In the genomic region with DNA sequence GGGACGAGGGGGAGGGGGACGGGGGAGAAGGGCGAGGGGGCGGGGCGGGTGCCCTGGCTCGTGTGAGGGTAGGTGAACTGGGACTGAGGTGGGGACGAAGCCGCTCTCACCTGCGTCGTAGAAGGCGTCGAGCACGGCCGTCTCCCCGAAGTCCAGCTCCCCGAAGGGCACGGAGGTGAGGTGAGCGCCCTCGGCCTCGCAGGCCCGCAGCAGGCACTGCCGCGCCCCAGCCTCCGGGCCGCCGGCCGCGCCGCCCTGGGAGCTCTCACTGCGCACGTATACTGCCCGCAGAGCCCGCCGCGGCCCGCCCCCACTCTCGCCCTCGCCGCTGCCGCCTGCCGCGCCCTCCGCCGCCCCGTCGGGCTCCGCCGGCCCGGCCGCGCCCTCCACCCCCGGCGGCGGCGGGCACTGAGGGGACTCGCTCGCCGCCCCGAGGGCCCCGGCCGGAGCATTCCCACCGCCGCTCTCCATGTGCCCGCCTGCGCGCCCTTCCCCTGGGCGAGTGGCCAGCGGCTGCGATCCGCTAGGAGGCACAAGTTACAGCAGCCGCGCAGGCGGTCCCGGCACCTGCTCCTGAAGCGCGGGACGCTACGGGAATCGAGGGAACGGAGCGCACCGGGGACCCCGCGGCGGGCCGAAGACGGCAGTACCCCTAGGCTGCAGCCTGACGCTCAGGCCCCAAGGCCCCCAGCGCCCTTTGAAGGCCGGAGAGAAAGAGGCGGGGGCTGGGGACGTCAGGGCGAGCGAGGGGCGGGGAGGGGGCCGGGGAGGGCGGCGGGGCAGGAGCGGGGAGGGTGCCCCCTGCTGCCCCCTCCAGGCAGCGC, we compare ENCODE assay signal across 9 cellular contexts. TPM values are rescaled to one million over a fixed set of nuclear protein-coding genes. Genes with fewer than 3 reads are reported as not detected.
DNase-seq lines count a peak whose midpoint lies in the region; ATAC-seq and TF ChIP-seq lines count a peak whose summit lies in the region.
"Had no signal": no experiment of that assay in that cellular context is flagged by ENCODE, and none has a peak within 500 bp of the region (broad histone marks: within the 10 kb centered on the region; RNA-seq: fewer than 3 reads in every experiment).

A gene with protein sequence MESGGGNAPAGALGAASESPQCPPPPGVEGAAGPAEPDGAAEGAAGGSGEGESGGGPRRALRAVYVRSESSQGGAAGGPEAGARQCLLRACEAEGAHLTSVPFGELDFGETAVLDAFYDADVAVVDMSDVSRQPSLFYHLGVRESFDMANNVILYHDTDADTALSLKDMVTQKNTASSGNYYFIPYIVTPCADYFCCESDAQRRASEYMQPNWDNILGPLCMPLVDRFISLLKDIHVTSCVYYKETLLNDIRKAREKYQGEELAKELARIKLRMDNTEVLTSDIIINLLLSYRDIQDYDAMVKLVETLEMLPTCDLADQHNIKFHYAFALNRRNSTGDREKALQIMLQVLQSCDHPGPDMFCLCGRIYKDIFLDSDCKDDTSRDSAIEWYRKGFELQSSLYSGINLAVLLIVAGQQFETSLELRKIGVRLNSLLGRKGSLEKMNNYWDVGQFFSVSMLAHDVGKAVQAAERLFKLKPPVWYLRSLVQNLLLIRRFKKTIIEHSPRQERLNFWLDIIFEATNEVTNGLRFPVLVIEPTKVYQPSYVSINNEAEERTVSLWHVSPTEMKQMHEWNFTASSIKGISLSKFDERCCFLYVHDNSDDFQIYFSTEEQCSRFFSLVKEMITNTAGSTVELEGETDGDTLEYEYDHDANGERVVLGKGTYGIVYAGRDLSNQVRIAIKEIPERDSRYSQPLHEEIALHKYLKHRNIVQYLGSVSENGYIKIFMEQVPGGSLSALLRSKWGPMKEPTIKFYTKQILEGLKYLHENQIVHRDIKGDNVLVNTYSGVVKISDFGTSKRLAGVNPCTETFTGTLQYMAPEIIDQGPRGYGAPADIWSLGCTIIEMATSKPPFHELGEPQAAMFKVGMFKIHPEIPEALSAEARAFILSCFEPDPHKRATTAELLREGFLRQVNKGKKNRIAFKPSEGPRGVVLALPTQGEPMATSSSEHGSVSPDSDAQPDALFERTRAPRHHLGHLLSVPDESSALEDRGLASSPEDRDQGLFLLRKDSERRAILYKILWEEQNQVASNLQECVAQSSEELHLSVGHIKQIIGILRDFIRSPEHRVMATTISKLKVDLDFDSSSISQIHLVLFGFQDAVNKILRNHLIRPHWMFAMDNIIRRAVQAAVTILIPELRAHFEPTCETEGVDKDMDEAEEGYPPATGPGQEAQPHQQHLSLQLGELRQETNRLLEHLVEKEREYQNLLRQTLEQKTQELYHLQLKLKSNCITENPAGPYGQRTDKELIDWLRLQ (N-terminal part only) (minus strand): TSS at position 718 of the 824 bp plus-strand sequence. CDS start 247 bp downstream, at position 471.

- peak; percentile 72 for ATAC-seq in left lobe of liver

- no peak within 1 kb of the TSS for H3K27ac ChIP-seq in caudate nucleus (ENCODE audit: low read depth, low read length)
- H3K27ac ChIP-seq: epithelial cell of prostate had no signal

- no peaks in the 10 kb centered on the region for H3K36me3 Mint-ChIP-seq in type B pancreatic cell

- TF ChIP-seq CTCF in astrocyte of the cerebellum (IDR thresholded peaks at IDR 0.05; ENCODE audit: low read depth, low read length, missing control alignments), result no peak
- TF ChIP-seq CTCF in type B pancreatic cell (conservative IDR thresholded peaks at IDR 0.05), result no peak

- H3K9me3 Mint-ChIP-seq in type B pancreatic cell, result no peaks in the 10 kb centered on the region

- peaks cover 50% of the 10 kb centered on the region for H3K27me3 Mint-ChIP-seq in type B pancreatic cell

- H3K4me1 Mint-ChIP-seq in type B pancreatic cell (ENCODE audit: unreplicated experiment), result no peaks in the 10 kb centered on the region

- peak; percentile 2 for DNase-seq in stimulated activated CD4-positive, alpha-beta T cell treated with anti-CD3 and anti-CD28 coated beads, Interleukin-12 subunit alpha, Interleukin-12 subunit beta, amount 100 ng/mL, for 4 hours
- no peak for DNase-seq in stimulated activated CD4-positive, alpha-beta T cell treated with anti-CD3 and anti-CD28 coated beads, Interleukin-4, amount 100 ng/mL, for 24 hours
- peak; percentile 9 for DNase-seq in NCI-H446 treated with DMSO at 0.1 percent for 48 hours (lab: John Stamatoyannopoulos, UW)
- DNase-seq in astrocyte of the cerebellum (ENCODE audit: low read depth), result no peak
- DNase-seq in left lobe of liver (ENCODE audit: low spot score), result peak; percentile 44
- no peak for DNase-seq in type B pancreatic cell (ENCODE audit: extremely low spot score, unreplicated experiment)
- no peak for DNase-seq in epidermal melanocyte (ENCODE audit: insufficient read length, low spot score)
- no peak for DNase-seq in caudate nucleus (lab: John Stamatoyannopoulos, UW)

- H3K27ac Mint-ChIP-seq in type B pancreatic cell, result no peak within 1 kb of the TSS

- peak within 1 kb of the TSS; percentile 9 for H3K4me3 ChIP-seq in astrocyte of the cerebellum (ENCODE audit: low read depth, low read length)

- H3K4me3 Mint-ChIP-seq in type B pancreatic cell, result peak within 1 kb of the TSS; percentile 59

- in situ Hi-C loops in astrocyte of the cerebellum (cut with HindIII; ENCODE audit: low sequenced_read_pairs), result no loop called here

RNA-seq across cellular contexts. Expression of the gene that starts here (rescaled TPM):
- total RNA-seq in left lobe of liver (0.08 TPM), type B pancreatic cell (ENCODE audit: low replicate concordance) (2.5 and 2.9 TPM in 2 replicates)

Comparison
In these comparisons a context has a peak if more than half of its experiments do, and no peak if none do; other contexts are left out.
1. DNase-seq: peak in stimulated activated CD4-positive, alpha-beta T cell treated with anti-CD3 and anti-CD28 coated beads, Interleukin-12 subunit alpha, Interleukin-12 subunit beta, amount 100 ng/mL, for 4 hours (single experiment) and NCI-H446 treated with DMSO at 0.1 percent for 48 hours (single experiment); none in stimulated activated CD4-positive, alpha-beta T cell treated with anti-CD3 and anti-CD28 coated beads, Interleukin-4, amount 100 ng/mL, for 24 hours (single experiment), astrocyte of the cerebellum (single experiment), type B pancreatic cell (single experiment), epidermal melanocyte (single experiment) and caudate nucleus (0 of 61).
2. Peak in DNase-seq and ATAC-seq in left lobe of liver; RNA of the gene not detected or under 1 TPM.